Comparison of ENCODE assay signal across 8 cellular contexts in the genomic region with DNA sequence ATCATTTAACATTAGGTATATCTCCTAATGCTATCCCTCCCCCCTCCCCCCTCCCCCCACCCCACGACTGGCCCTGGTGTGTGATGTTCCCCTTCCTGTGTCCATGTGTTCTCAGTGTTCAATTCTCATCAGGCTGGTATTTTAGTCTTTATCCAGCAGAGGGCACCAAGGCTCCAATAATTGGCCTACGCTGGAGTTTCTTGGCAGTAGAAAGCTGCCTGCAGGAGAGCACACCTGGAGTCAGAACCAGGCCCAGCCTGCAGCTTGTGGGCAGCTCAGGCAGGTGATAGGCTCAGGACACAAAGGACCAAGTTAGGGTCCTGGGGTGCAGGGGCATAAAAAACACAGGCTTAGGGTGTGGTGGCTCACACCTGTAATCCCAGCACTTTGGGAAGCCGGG. TPM values are rescaled to one million over a fixed set of nuclear protein-coding genes. Genes with fewer than 3 reads are reported as not detected.
DNase-seq lines count a peak whose midpoint lies in the region; ATAC-seq and TF ChIP-seq lines count a peak whose summit lies in the region.
"Not testable (repeated sequence)": the region's sequence is repeated elsewhere in the genome, so short reads cannot be mapped to it uniquely, and the experiment has no call there.

No MANE protein-coding gene starts in this region.

- H3K4me1 ChIP-seq in heart left ventricle, result peaks cover 0 to 14% (median 1%) of the 10 kb centered on the region in 12 donors
- not testable (repeated sequence) for H3K4me1 ChIP-seq in transverse colon

- H3K27ac ChIP-seq in WERI-Rb-1, brain microvascular endothelial cell, heart left ventricle, transverse colon: not testable (repeated sequence)

- intact Hi-C loops in heart left ventricle (cut with DNase I) (loop anchor here (1.0 to 10.0 kb wide), 5 partner anchors 65 to 361 kb away; no protein-coding TSS in a partner anchor), transverse colon (cut with DNase I; ENCODE audit: low total_unique reads) (loop anchor here (2.0 to 10.0 kb wide), 2 partner anchors 65 to 181 kb away; no protein-coding TSS in a partner anchor)

- peak in 3 of 4 donors; percentile 61 to 79 (median 72) for ATAC-seq in heart left ventricle

- DNase-seq in EH (ENCODE audit: low read depth) (peak; percentile 72), KG1 (lab: John Stamatoyannopoulos, UW) (peak; percentile 86), NCI-H69 (lab: John Stamatoyannopoulos, UW) (peak; percentile 87), WERI-Rb-1 (peak; percentile 67), brain microvascular endothelial cell (peak; percentile 27), nucleus accumbens (lab: John Stamatoyannopoulos, UW) (peak in 29 of 56 donors; percentile 0 to 59 (median 14)), transverse colon (peak; percentile 60)
- not testable (repeated sequence) for DNase-seq in heart left ventricle

- not testable (repeated sequence) for TF ChIP-seq POLR2A in heart left ventricle (IDR thresholded peaks at IDR 0.05); transverse colon (IDR thresholded peaks at IDR 0.05)

- in situ Hi-C loops in brain microvascular endothelial cell (cut with HindIII; ENCODE audit: low pct_ligation_motif_present, low sequenced_read_pairs), result not testable (repeated sequence)
- in situ Hi-C loops in transverse colon (cut with MboI; ENCODE audit: low pct_ligation_motif_present in 1 of 4, low pct_unique_long_range_greater_than_20kb in 1 of 4, low sequenced_read_pairs in 3 of 4), result loop anchor here in 2 of 4 donors (10.0 to 25.0 kb wide), 2 partner anchors 181 to 303 kb away; a partner anchor contains a TSS

- peak; percentile 55; the same call in 1 of the 2 replicates for TF ChIP-seq CTCF in WERI-Rb-1 (IDR thresholded peaks at IDR 0.05; ENCODE audit: low read depth, low read length)
- TF ChIP-seq CTCF in brain microvascular endothelial cell (IDR thresholded peaks at IDR 0.05; ENCODE audit: low read depth, low read length, missing control alignments), result peak; percentile 63
- peak; percentile 33 to 76 (median 60) for TF ChIP-seq CTCF in heart left ventricle (IDR thresholded peaks at IDR 0.05)
- peak; percentile 53 to 84 (median 62) for TF ChIP-seq CTCF in transverse colon (IDR thresholded peaks at IDR 0.05)

- H3K4me3 ChIP-seq in WERI-Rb-1 (ENCODE audit: low read depth, low read length); brain microvascular endothelial cell (ENCODE audit: low read depth, low read length); heart left ventricle; transverse colon: not testable (repeated sequence)

- not testable (repeated sequence) for H3K36me3 ChIP-seq in WERI-Rb-1; brain microvascular endothelial cell (replicated peaks); heart left ventricle; transverse colon

- TF ChIP-seq EP300 in transverse colon (IDR thresholded peaks at IDR 0.05; ENCODE audit: low read depth), result not testable (repeated sequence)

- WGBS in heart left ventricle, 4 donors, result 30 to 33% (median 33%) methylated on average over 3 of the region's 3 CpGs
- WGBS in transverse colon (ENCODE audit: low coverage in 1 of 2), 2 donors, result 33% methylated on average over 3 of the region's 3 CpGs; no CpG with 5 or more reads in 1 of the 2 donors

- not testable (repeated sequence) for H3K27me3 ChIP-seq in WERI-Rb-1 (ENCODE audit: insufficient read depth, low read depth, severe bottlenecking); brain microvascular endothelial cell (replicated peaks); heart left ventricle; transverse colon

- H3K9me3 ChIP-seq in WERI-Rb-1 (ENCODE audit: severe bottlenecking); heart left ventricle; transverse colon: not testable (repeated sequence)

RNA-seq across cellular contexts. Expression of a gene that starts 49.2 kb away (rescaled TPM):
- total RNA-seq in heart left ventricle, result 10 to 100 TPM in 5 of 9 donors, 1 to 10 TPM in 4; 4.5 to 39.8 (median 11.4) TPM
- polyA plus RNA-seq in heart left ventricle, result 10 to 100 TPM in 1 of 2 donors, 1 to 10 TPM in 1; 6.7 to 11.2 TPM
- 10 to 100 TPM; 32.0 to 80.7 (median 63.4) TPM for total RNA-seq in transverse colon
